ENCODE assay signal across 9 cellular contexts in genomic region chr6:107061125-107062020, GRCh38. TPM values are rescaled to one million over a fixed set of nuclear protein-coding genes. Genes with fewer than 3 reads are reported as not detected.
DNase-seq lines count a peak whose midpoint lies in the region; ATAC-seq and TF ChIP-seq lines count a peak whose summit lies in the region.
"Had no signal": no experiment of that assay in that cellular context is flagged by ENCODE, and none has a peak within 500 bp of the region (broad histone marks: within the 10 kb centered on the region; RNA-seq: fewer than 3 reads in every experiment).

No MANE protein-coding gene starts in this region.

- TF ChIP-seq CTCF in progenitor cell of endocrine pancreas (IDR thresholded peaks at IDR 0.05; ENCODE audit: unreplicated experiment), result no peak
- no peak for TF ChIP-seq CTCF in PC-9 (conservative IDR thresholded peaks at IDR 0.05)

- intact Hi-C loops in PC-9 (cut with micrococcal nuclease; ENCODE audit: unreplicated experiment), result no loop called here

- no peak overlapping the region for H2AFZ ChIP-seq in PC-9

- H3K4me3 ChIP-seq in PC-9, result no peak overlapping the region

- H3K4me1 ChIP-seq in PC-9 (replicated peaks; ENCODE audit: insufficient read depth), result peaks cover 9% of the 10 kb centered on the region

- DNase-seq in M059J (ENCODE audit: low read depth), result peak; percentile 61
- peak; percentile 45 for DNase-seq in iris pigment epithelial cell (ENCODE audit: low read depth)
- no peak for DNase-seq in progenitor cell of endocrine pancreas (ENCODE audit: low spot score, unreplicated experiment)
- DNase-seq in GM19240 (ENCODE audit: insufficient read length, low spot score), result no peak
- DNase-seq in PC-9, result no peak

- H3K36me3 ChIP-seq in PC-9 (ENCODE audit: low read depth), result no peaks in the 10 kb centered on the region

- no peaks in the 10 kb centered on the region for H3K79me2 ChIP-seq in PC-9 (ENCODE audit: low read depth)

- CTCF ChIA-PET in PC-9 (lab: Charles Lee), result no interaction called here

- H3K9me2 ChIP-seq in PC-9 (ENCODE audit: insufficient read depth), result no peaks in the 10 kb centered on the region

- no peaks in the 10 kb centered on the region for H4K20me1 ChIP-seq in PC-9 (ENCODE audit: insufficient read depth)

- no peak overlapping the region for H3K27ac Mint-ChIP-seq in progenitor cell of endocrine pancreas

- peaks cover 21% of the 10 kb centered on the region for H3K27me3 Mint-ChIP-seq in progenitor cell of endocrine pancreas

- no peaks in the 10 kb centered on the region for H3F3A ChIP-seq in PC-9 (ENCODE audit: insufficient read depth, low read depth)

- no peaks in the 10 kb centered on the region for H3K9me3 Mint-ChIP-seq in progenitor cell of endocrine pancreas (ENCODE audit: low read depth)

- no peak overlapping the region for H3K4me3 Mint-ChIP-seq in progenitor cell of endocrine pancreas (ENCODE audit: low read depth)

- peaks cover 7% of the 10 kb centered on the region for H3K36me3 Mint-ChIP-seq in progenitor cell of endocrine pancreas (ENCODE audit: insufficient read depth)

- no peak overlapping the region for H3K27ac ChIP-seq in PC-9
- H3K27ac ChIP-seq: VCaP had no signal

- no TSS peak for BruUV-seq in PC-9 (replicated peaks; lab: Mats Ljungman, UMichigan)

- H3K4me2 ChIP-seq in PC-9, result no peak overlapping the region

- no peaks in the 10 kb centered on the region for H3K27me3 ChIP-seq in PC-9 (ENCODE audit: insufficient read depth, low read depth)

- peaks cover 2% of the 10 kb centered on the region for H3K4me1 Mint-ChIP-seq in progenitor cell of endocrine pancreas (ENCODE audit: low read depth)

- H3K9me3 ChIP-seq in PC-9 (ENCODE audit: insufficient read depth, low read depth), result no peaks in the 10 kb centered on the region

- POLR2A ChIA-PET in PC-9 (lab: Charles Lee; ENCODE audit: unreplicated experiment), result interaction anchor here (0.6 kb wide), 1 partner anchor 87 kb away, joined by 9 read pairs; no protein-coding TSS in a partner anchor

- ATAC-seq in GM18517 (IDR thresholded peaks at IDR 0.05; ENCODE audit: unreplicated experiment) (peak; percentile 75), GM21825 (IDR thresholded peaks at IDR 0.05; ENCODE audit: unreplicated experiment) (peak; percentile 84), HG03439 (IDR thresholded peaks at IDR 0.05; ENCODE audit: unreplicated experiment) (no peak)

RNA-seq across cellular contexts. Expression of gene MTRES1, which starts 33.4 kb away (rescaled TPM):
- 21.3 and 23.7 TPM in 2 replicates for total RNA-seq in M059J (2014; rRNA removed; shearing (Covaris generic))
- total RNA-seq in progenitor cell of endocrine pancreas (16.8 and 18.3 TPM in 2 replicates), PC-9 (2021) (12.5 and 14.6 TPM in 2 replicates)

RNA-seq across cellular contexts. Expression of gene BEND3, which starts 53.9 kb away (rescaled TPM):
- total RNA-seq in M059J (2014; rRNA removed; shearing (Covaris generic)), result 1.8 and 4.3 TPM in 2 replicates
- 22.4 and 23.6 TPM in 2 replicates for total RNA-seq in progenitor cell of endocrine pancreas
- 3.4 and 3.8 TPM in 2 replicates for total RNA-seq in PC-9 (2021)

Comparison
In these comparisons a context has a peak if more than half of its experiments do, and no peak if none do; other contexts are left out.
1. DNase-seq: peak in M059J (single experiment) and iris pigment epithelial cell (single experiment); none in progenitor cell of endocrine pancreas (single experiment), GM19240 (single experiment) and PC-9 (0 of 2).